ENCODE assay signal across 21 cellular contexts in the genomic region with DNA sequence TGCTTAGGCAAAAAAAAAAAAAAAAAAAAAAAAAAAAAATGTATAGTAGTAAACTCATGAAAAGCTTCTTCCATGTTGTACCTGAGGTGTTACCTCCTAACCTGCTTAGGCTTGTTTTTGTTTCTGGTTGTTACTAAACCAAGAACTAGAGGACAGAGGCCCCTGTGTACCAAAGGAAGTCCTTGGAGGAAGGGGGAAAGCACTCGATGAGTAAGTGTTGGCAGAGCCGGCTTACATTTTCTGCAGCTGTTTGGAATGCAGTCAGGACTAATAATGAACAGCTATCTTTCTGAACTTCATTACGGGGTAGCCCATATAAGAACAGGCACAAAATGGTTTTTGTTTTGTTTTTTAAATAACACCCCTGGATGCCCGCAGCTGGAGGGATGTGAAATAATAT.
A peak's percentile ranks its signal among the peaks of the same experiment; 100 is the strongest.
DNase-seq lines count a peak whose midpoint lies in the region; ATAC-seq and TF ChIP-seq lines count a peak whose summit lies in the region.
"Had no signal": no experiment of that assay in that cellular context is flagged by ENCODE, and none has a peak within 500 bp of the region (broad histone marks: within the 10 kb centered on the region; RNA-seq: fewer than 3 reads in every experiment).

No MANE protein-coding gene starts in this region.

- H3K36me3 Mint-ChIP-seq in stimulated activated effector memory CD8-positive, alpha-beta T cell treated with anti-CD3 and anti-CD28 coated beads, Interleukin-12 subunit alpha, Interleukin-12 subunit beta, amount 100 ng/mL, for 72 hours = no peaks in the 10 kb centered on the region

- no peak for ATAC-seq in stimulated activated effector memory CD8-positive, alpha-beta T cell treated with anti-CD3 and anti-CD28 coated beads, Interleukin-12 subunit alpha, Interleukin-12 subunit beta, amount 100 ng/mL, for 72 hours
- ATAC-seq in GM18505 (IDR thresholded peaks at IDR 0.05; ENCODE audit: unreplicated experiment) = no peak

- TF ChIP-seq POLR2A in GM18505 (IDR thresholded peaks at IDR 0.05; ENCODE audit: borderline replicate concordance, extremely low read depth, insufficient read depth, insufficient read length) = no peak

- DNase-seq in GM03348 (ENCODE audit: low spot score) = peak; percentile 69
- peak; percentile 33 for DNase-seq in astrocyte of the hippocampus (ENCODE audit: low read depth, low spot score)
- DNase-seq in fibroblast of pulmonary artery (ENCODE audit: low read depth) = peak; percentile 26
- DNase-seq in myocyte (ENCODE audit: low read depth) = peak; percentile 22
- no peak for DNase-seq in stimulated activated effector memory CD8-positive, alpha-beta T cell treated with anti-CD3 and anti-CD28 coated beads, Interleukin-12 subunit alpha, Interleukin-12 subunit beta, amount 100 ng/mL, for 72 hours (ENCODE audit: low spot score in 2 of 2)
- DNase-seq in SKM-1 treated with dmso at 0.1 percent for 144 hours (lab: John Stamatoyannopoulos, UW; ENCODE audit: unreplicated experiment) = no peak
- no peak for DNase-seq in GOT3 (lab: John Stamatoyannopoulos, UW)
- DNase-seq: activated CD4-positive, alpha-beta T cell treated with anti-CD3 and anti-CD28 coated beads for 4 hours; activated naive CD4-positive, alpha-beta T cell treated with anti-CD3 and anti-CD28 coated beads, Interleukin-2, amount 50 U/mL, for 16 hours; activated T-cell treated with anti-CD3 and anti-CD28 coated beads for 4 hours; effector memory CD4-positive, alpha-beta T cell; glutamatergic neuron; Kasumi-1; mesendoderm; NCI-H1417 treated with DMSO at 0.1 percent for 48 hours; retina; SIG-M5; uterus had no signal

- H3K4me3 ChIP-seq in fibroblast of pulmonary artery (replicated peaks; ENCODE audit: low read depth, low read length) = no peak overlapping the region
- H3K4me3 ChIP-seq: cardiac muscle cell, uterus had no signal

- no peak overlapping the region for H3K27ac Mint-ChIP-seq in stimulated activated effector memory CD8-positive, alpha-beta T cell treated with anti-CD3 and anti-CD28 coated beads, Interleukin-12 subunit alpha, Interleukin-12 subunit beta, amount 100 ng/mL, for 72 hours
- H3K27ac Mint-ChIP-seq: T-helper 2 cell treated with Interferon-gamma antibody and Interleukin-4, amounts not matched to agents 5 μg/mL and 100 μg/mL, for 36 hours had no signal

- TF ChIP-seq CTCF in fibroblast of pulmonary artery (IDR thresholded peaks at IDR 0.05; ENCODE audit: low read length, missing control alignments) = no peak

- H3K9me3 Mint-ChIP-seq in stimulated activated effector memory CD8-positive, alpha-beta T cell treated with anti-CD3 and anti-CD28 coated beads, Interleukin-12 subunit alpha, Interleukin-12 subunit beta, amount 100 ng/mL, for 72 hours = peaks cover 9% of the 10 kb centered on the region
- H3K9me3 Mint-ChIP-seq: T-helper 2 cell treated with Interferon-gamma antibody and Interleukin-4, amounts not matched to agents 5 μg/mL and 100 μg/mL, for 36 hours had no signal

- H3K4me1 Mint-ChIP-seq in stimulated activated effector memory CD8-positive, alpha-beta T cell treated with anti-CD3 and anti-CD28 coated beads, Interleukin-12 subunit alpha, Interleukin-12 subunit beta, amount 100 ng/mL, for 72 hours = no peaks in the 10 kb centered on the region

- no peak overlapping the region for H3K4me3 Mint-ChIP-seq in stimulated activated effector memory CD8-positive, alpha-beta T cell treated with anti-CD3 and anti-CD28 coated beads, Interleukin-12 subunit alpha, Interleukin-12 subunit beta, amount 100 ng/mL, for 72 hours
- H3K4me3 Mint-ChIP-seq: T-helper 2 cell treated with Interferon-gamma antibody and Interleukin-4, amounts not matched to agents 5 μg/mL and 100 μg/mL, for 36 hours had no signal

Comparison
In these comparisons a context has a peak if more than half of its experiments do, and no peak if none do; other contexts are left out.
1. DNase-seq: peak in GM03348 (single experiment), astrocyte of the hippocampus (single experiment), fibroblast of pulmonary artery (single experiment) and myocyte (single experiment); none in stimulated activated effector memory CD8-positive, alpha-beta T cell treated with anti-CD3 and anti-CD28 coated beads, Interleukin-12 subunit alpha, Interleukin-12 subunit beta, amount 100 ng/mL, for 72 hours (0 of 2), SKM-1 treated with dmso at 0.1 percent for 144 hours (single experiment) and GOT3 (single experiment).